Comparison of ENCODE assay signal across 15 cellular contexts in genomic region chr6:11346516-11346915, GRCh38.
DNase-seq lines count a peak whose midpoint lies in the region; ATAC-seq and TF ChIP-seq lines count a peak whose summit lies in the region.
"Had no signal": no experiment of that assay in that cellular context is flagged by ENCODE, and none has a peak within 500 bp of the region (broad histone marks: within the 10 kb centered on the region; RNA-seq: fewer than 3 reads in every experiment).

No MANE protein-coding gene starts in this region.

- no peak overlapping the region for H3K27ac ChIP-seq in OCI-LY7 (ENCODE audit: low read depth, low read length, poor library complexity, severe bottlenecking)
- peak overlapping the region; percentile 52 for H3K27ac ChIP-seq in temporal lobe (ENCODE audit: low read depth, low read length)
- H3K27ac ChIP-seq in CD4-positive, alpha-beta T cell (ENCODE audit: low read depth, low read length) = no peak overlapping the region
- H3K27ac ChIP-seq: hepatocyte, prostate gland, suprapubic skin had no signal

- POLR2A ChIA-PET in activated CD8-positive, alpha-beta T cell treated with anti-CD3 and anti-CD28 coated beads for 36 hours (lab: Charles Lee) = interaction anchor here (0.6 to 1.3 kb wide), 3 partner anchors 24 to 40 kb away, joined by 3 to 4 read pairs (median 4); no protein-coding TSS in a partner anchor
- POLR2A ChIA-PET in activated CD8-positive, alpha-beta T cell treated with anti-CD3 and anti-CD28 coated beads, Interleukin-2, amount 10 ng/mL, durations not matched to agents 7 days and 5 days (lab: Charles Lee) = interaction anchor here (1.1 kb wide), 1 partner anchor 68 kb away, joined by 4 read pairs; no protein-coding TSS in a partner anchor
- POLR2A ChIA-PET in OCI-LY7 (lab: Charles Lee) = interaction anchor here (0.6 to 1.9 kb wide), 13 partner anchors 10 to 156 kb away, joined by 3 to 7 read pairs (median 3); no protein-coding TSS in a partner anchor
- POLR2A ChIA-PET in CD4-positive, alpha-beta T cell (lab: Charles Lee) = interaction anchor here (0.9 kb wide), 1 partner anchor 7 kb away, joined by 3 read pairs; no protein-coding TSS in a partner anchor

- H3K4me1 Mint-ChIP-seq in activated CD8-positive, alpha-beta T cell treated with anti-CD3 and anti-CD28 coated beads for 36 hours (ENCODE audit: low read depth) = peaks cover 91% of the 10 kb centered on the region
- peaks cover 58% of the 10 kb centered on the region for H3K4me1 Mint-ChIP-seq in activated CD8-positive, alpha-beta T cell treated with anti-CD3 and anti-CD28 coated beads, Interleukin-2, amount 10 ng/mL, durations not matched to agents 7 days and 5 days (ENCODE audit: low read depth)
- peaks cover 88% of the 10 kb centered on the region for H3K4me1 Mint-ChIP-seq in CD4-positive, alpha-beta T cell (ENCODE audit: low read depth)

- H3K36me3 Mint-ChIP-seq in activated CD8-positive, alpha-beta T cell treated with anti-CD3 and anti-CD28 coated beads for 36 hours (ENCODE audit: low read depth) = peaks cover 69% of the 10 kb centered on the region
- peaks cover 74% of the 10 kb centered on the region for H3K36me3 Mint-ChIP-seq in activated CD8-positive, alpha-beta T cell treated with anti-CD3 and anti-CD28 coated beads, Interleukin-2, amount 10 ng/mL, durations not matched to agents 7 days and 5 days (ENCODE audit: low read depth)
- H3K36me3 Mint-ChIP-seq in CD4-positive, alpha-beta T cell (ENCODE audit: low read depth) = peaks cover 78% of the 10 kb centered on the region

- H3K4me3 Mint-ChIP-seq in activated CD8-positive, alpha-beta T cell treated with anti-CD3 and anti-CD28 coated beads for 36 hours = no peak overlapping the region
- no peak overlapping the region for H3K4me3 Mint-ChIP-seq in activated CD8-positive, alpha-beta T cell treated with anti-CD3 and anti-CD28 coated beads, Interleukin-2, amount 10 ng/mL, durations not matched to agents 7 days and 5 days
- no peak overlapping the region for H3K4me3 Mint-ChIP-seq in CD4-positive, alpha-beta T cell
- H3K4me3 Mint-ChIP-seq: activated T-cell treated with anti-CD3 and anti-CD28 coated beads, Interleukin-2, amount 50 U/mL, for 24 hours had no signal

- peaks cover 10% of the 10 kb centered on the region for H3K9me3 Mint-ChIP-seq in activated CD8-positive, alpha-beta T cell treated with anti-CD3 and anti-CD28 coated beads for 36 hours
- no peaks in the 10 kb centered on the region for H3K9me3 Mint-ChIP-seq in activated CD8-positive, alpha-beta T cell treated with anti-CD3 and anti-CD28 coated beads, Interleukin-2, amount 10 ng/mL, durations not matched to agents 7 days and 5 days (ENCODE audit: insufficient read depth)
- H3K9me3 Mint-ChIP-seq in CD4-positive, alpha-beta T cell = no peaks in the 10 kb centered on the region

- no peak overlapping the region for H2AFZ ChIP-seq in OCI-LY7 (ENCODE audit: low read length)
- H2AFZ ChIP-seq: hepatocyte had no signal

- H3K4me2 ChIP-seq in OCI-LY7 (ENCODE audit: low read length) = peak overlapping the region; percentile 58
- H3K4me2 ChIP-seq: hepatocyte had no signal

- intact Hi-C loops in activated CD8-positive, alpha-beta T cell treated with anti-CD3 and anti-CD28 coated beads for 36 hours (cut with micrococcal nuclease) = no loop called here
- intact Hi-C loops in OCI-LY7 (cut with micrococcal nuclease; ENCODE audit: unreplicated experiment) = loop anchor here (10.0 kb wide), 1 partner anchor 172 kb away; no protein-coding TSS in a partner anchor
- intact Hi-C loops in CD4-positive, alpha-beta T cell (cut with DNase I, micrococcal nuclease) = no loop called here

- ATAC-seq in activated CD8-positive, alpha-beta T cell treated with anti-CD3 and anti-CD28 coated beads for 36 hours = no peak
- no peak for ATAC-seq in activated CD8-positive, alpha-beta T cell treated with anti-CD3 and anti-CD28 coated beads, Interleukin-2, amount 10 ng/mL, durations not matched to agents 7 days and 5 days
- peak; percentile 78 for ATAC-seq in HG02852 (IDR thresholded peaks at IDR 0.05; ENCODE audit: unreplicated experiment)
- no peak for ATAC-seq in HG02938 (IDR thresholded peaks at IDR 0.05; ENCODE audit: unreplicated experiment)
- no peak for ATAC-seq in CD4-positive, alpha-beta T cell (ENCODE audit: poor library complexity)
- ATAC-seq: Right ventricle myocardium inferior had no signal

- no peak for TF ChIP-seq CTCF in activated CD8-positive, alpha-beta T cell treated with anti-CD3 and anti-CD28 coated beads for 36 hours (IDR thresholded peaks at IDR 0.05)
- no peak for TF ChIP-seq CTCF in OCI-LY7 (conservative IDR thresholded peaks at IDR 0.05; ENCODE audit: low read length)
- TF ChIP-seq CTCF in CD4-positive, alpha-beta T cell (IDR thresholded peaks at IDR 0.05) = no peak

- H3K27me3 ChIP-seq in CD4-positive, alpha-beta T cell (ENCODE audit: control insufficient read depth, insufficient read depth, low read length) = no peaks in the 10 kb centered on the region
- H3K27me3 ChIP-seq: hepatocyte, suprapubic skin had no signal

- no peaks in the 10 kb centered on the region for H3K79me2 ChIP-seq in OCI-LY7 (ENCODE audit: insufficient read depth, low read depth, low read length)
- H3K79me2 ChIP-seq: hepatocyte had no signal

- H3K9me3 ChIP-seq in OCI-LY7 (ENCODE audit: low read length) = no peaks in the 10 kb centered on the region
- H3K9me3 ChIP-seq in CD4-positive, alpha-beta T cell (ENCODE audit: control insufficient read depth, low read length) = no peaks in the 10 kb centered on the region
- H3K9me3 ChIP-seq: prostate gland, suprapubic skin had no signal

- DNase-seq in activated CD8-positive, alpha-beta T cell treated with anti-CD3 and anti-CD28 coated beads for 36 hours = no peak
- DNase-seq in activated CD8-positive, alpha-beta T cell treated with anti-CD3 and anti-CD28 coated beads, Interleukin-2, amount 10 ng/mL, durations not matched to agents 7 days and 5 days = no peak
- DNase-seq in OCI-LY7 (ENCODE audit: low spot score) = peak; percentile 72
- no peak for DNase-seq in NCI-H2081 (lab: John Stamatoyannopoulos, UW)
- no peak for DNase-seq in CD4-positive, alpha-beta T cell
- DNase-seq: activated T-cell treated with anti-CD3 and anti-CD28 coated beads, Interleukin-2, amount 50 U/mL, for 24 hours; mesenchymal stem cell; NCI-H2227 treated with DMSO at 0.1 percent for 48 hours had no signal

- H3K4me1 ChIP-seq in OCI-LY7 (ENCODE audit: insufficient read depth, low read length, poor library complexity, severe bottlenecking) = peaks cover 23% of the 10 kb centered on the region
- H3K4me1 ChIP-seq: prostate gland, suprapubic skin had no signal

- H3K27ac Mint-ChIP-seq in activated CD8-positive, alpha-beta T cell treated with anti-CD3 and anti-CD28 coated beads for 36 hours = peak overlapping the region; percentile 16
- H3K27ac Mint-ChIP-seq in activated CD8-positive, alpha-beta T cell treated with anti-CD3 and anti-CD28 coated beads, Interleukin-2, amount 10 ng/mL, durations not matched to agents 7 days and 5 days = no peak overlapping the region
- H3K27ac Mint-ChIP-seq in CD4-positive, alpha-beta T cell = no peak overlapping the region
- H3K27ac Mint-ChIP-seq: activated T-cell treated with anti-CD3 and anti-CD28 coated beads, Interleukin-2, amount 50 U/mL, for 24 hours had no signal

- CTCF ChIA-PET in activated CD8-positive, alpha-beta T cell treated with anti-CD3 and anti-CD28 coated beads for 36 hours (lab: Charles Lee) = interaction anchor here (0.9 to 2.0 kb wide), 3 partner anchors 12 to 149 kb away, joined by 4 to 8 read pairs (median 5); no protein-coding TSS in a partner anchor
- CTCF ChIA-PET in activated CD8-positive, alpha-beta T cell treated with anti-CD3 and anti-CD28 coated beads, Interleukin-2, amount 10 ng/mL, durations not matched to agents 7 days and 5 days (lab: Charles Lee) = interaction anchor here (1.5 kb wide), 1 partner anchor 150 kb away, joined by 9 read pairs; no protein-coding TSS in a partner anchor
- CTCF ChIA-PET in OCI-LY7 (lab: Charles Lee; ENCODE audit: unreplicated experiment) = interaction anchor here (0.9 kb wide), 1 partner anchor 36 kb away, joined by 3 read pairs; no protein-coding TSS in a partner anchor
- CTCF ChIA-PET in CD4-positive, alpha-beta T cell (lab: Charles Lee) = interaction anchor here (0.6 kb wide), 1 partner anchor 20 kb away, joined by 5 read pairs; no protein-coding TSS in a partner anchor

- no peaks in the 10 kb centered on the region for H3K36me3 ChIP-seq in OCI-LY7 (ENCODE audit: insufficient read depth, low read length)
- H3K36me3 ChIP-seq: prostate gland, suprapubic skin had no signal

- no TSS peak for BruUV-seq in OCI-LY7 (replicated peaks; lab: Mats Ljungman, UMichigan)

- no peaks in the 10 kb centered on the region for H4K20me1 ChIP-seq in OCI-LY7 (ENCODE audit: insufficient read depth, low read length)

- no peaks in the 10 kb centered on the region for H3K9me2 ChIP-seq in OCI-LY7 (ENCODE audit: insufficient read depth, low read length)

- peak overlapping the region; percentile 34 for H3K4me3 ChIP-seq in OCI-LY7 (ENCODE audit: low read depth, low read length, poor library complexity, severe bottlenecking)
- H3K4me3 ChIP-seq: hepatocyte, prostate gland, suprapubic skin had no signal

- H3K27me3 Mint-ChIP-seq in activated CD8-positive, alpha-beta T cell treated with anti-CD3 and anti-CD28 coated beads for 36 hours = no peaks in the 10 kb centered on the region
- no peaks in the 10 kb centered on the region for H3K27me3 Mint-ChIP-seq in activated CD8-positive, alpha-beta T cell treated with anti-CD3 and anti-CD28 coated beads, Interleukin-2, amount 10 ng/mL, durations not matched to agents 7 days and 5 days (ENCODE audit: low read depth)
- H3K27me3 Mint-ChIP-seq in CD4-positive, alpha-beta T cell = no peaks in the 10 kb centered on the region
- H3K27me3 Mint-ChIP-seq: activated T-cell treated with anti-CD3 and anti-CD28 coated beads, Interleukin-2, amount 50 U/mL, for 24 hours had no signal
